19 cellular contexts compared by ENCODE assay signal in genomic region chr17:80104956-80105375, GRCh38. TPM values are rescaled to one million over a fixed set of nuclear protein-coding genes. Genes with fewer than 3 reads are reported as not detected.
A peak's percentile ranks its signal among the peaks of the same experiment; 100 is the strongest.
DNase-seq lines count a peak whose midpoint lies in the region; ATAC-seq, FAIRE-seq and TF ChIP-seq lines count a peak whose summit lies in the region.
"Had no signal": no experiment of that assay in that cellular context is flagged by ENCODE, and none has a peak within 500 bp of the region (broad histone marks: within the 10 kb centered on the region; RNA-seq: fewer than 3 reads in every experiment).

No MANE protein-coding gene starts in this region.

- POLR2A ChIA-PET in RWPE1 (lab: Yijun Ruan, JAX; ENCODE audit: low non-redundant PET) (no interaction called here), K562 (lab: Yijun Ruan, JAX) (interaction anchor here (0.7 to 1.1 kb wide), 2 partner anchors 8 to 21 kb away, joined by 3 read pairs; no protein-coding TSS in a partner anchor)

- H3K4me1 ChIP-seq in K562 (replicated peaks in 1 of 2; ENCODE audit: control insufficient read depth in 2 of 2, insufficient read depth in 2 of 2, low read length in 2 of 2): peaks cover 10 to 59% of the 10 kb centered on the region in 2 experiments; a peak in 4 of 5 replicates
- H3K4me1 ChIP-seq in lower lobe of right lung: peaks cover 17% of the 10 kb centered on the region
- peaks cover 14% of the 10 kb centered on the region for H3K4me1 ChIP-seq in upper lobe of right lung

- H3K9me3 ChIP-seq in K562 (replicated peaks; ENCODE audit: control insufficient read depth, insufficient read depth, low read depth, low read length) (no peaks in the 10 kb centered on the region), lower lobe of right lung (no peaks in the 10 kb centered on the region), upper lobe of right lung (no peaks in the 10 kb centered on the region)
- H3K9me3 ChIP-seq: BLaER1, Caco-2 had no signal

- ATAC-seq in K562 (no peak), lower lobe of right lung (no peak), upper lobe of right lung (no peak), HG03139 (IDR thresholded peaks at IDR 0.05; ENCODE audit: unreplicated experiment) (no peak)
- ATAC-seq in stimulated activated naive B cell treated with anti-CD40 and anti-IgM and Interleukin-4, amounts not matched to agents 10 μg/mL and 1 μg/mL and 100 μg/mL, for 72 hours (replicated peaks): no peak

- H3K79me2 ChIP-seq in K562 (ENCODE audit: control insufficient read depth, insufficient read depth, low read length): no peaks in the 10 kb centered on the region

- DNase-seq in RWPE1 (ENCODE audit: low spot score) (no peak), K562 (ENCODE audit: extremely low read depth in 1 of 4, low spot score in 3 of 4) (no peak), lower lobe of right lung (peak; percentile 41), upper lobe of right lung (peak; percentile 60), EL (no peak)
- DNase-seq in stimulated activated naive B cell treated with anti-CD40 and anti-IgM and Interleukin-4, amounts not matched to agents 10 μg/mL and 1 μg/mL and 100 μg/mL, for 72 hours: no peak
- DNase-seq: Caco-2; CD4-positive, alpha-beta T cell; DMS 273 treated with DMSO at 0.1 percent for 48 hours; DND-41; KG1; NCI-H1930; NCI-H524 treated with DMSO at 0.1 percent for 48 hours had no signal

- H3K9me3 Mint-ChIP-seq in stimulated activated naive B cell treated with anti-CD40 and anti-IgM and Interleukin-4, amounts not matched to agents 10 μg/mL and 1 μg/mL and 100 μg/mL, for 72 hours: no peaks in the 10 kb centered on the region
- H3K9me3 Mint-ChIP-seq: CD4-positive, alpha-beta T cell had no signal

- no peak for FAIRE-seq in K562 (lab: Jason Lieb, UNC)
- FAIRE-seq: GM12891, H54, RCC 7860 had no signal

- H3K27ac ChIP-seq in RWPE1: peak overlapping the region; percentile 83
- H3K27ac ChIP-seq in K562 (ENCODE audit: extremely low read depth, low read depth, low read length): no peak overlapping the region
- H3K27ac ChIP-seq in lower lobe of right lung: no peak overlapping the region
- no peak overlapping the region for H3K27ac ChIP-seq in upper lobe of right lung
- H3K27ac ChIP-seq: BLaER1, HL-60 had no signal

- CTCF ChIA-PET in RWPE1 (lab: Yijun Ruan, JAX) (interaction anchor here (0.7 kb wide), 2 partner anchors 41 to 526 kb away, joined by 3 to 4 read pairs; no protein-coding TSS in a partner anchor), K562 (lab: Yijun Ruan, JAX; ENCODE audit: low intra/inter-chr PET ratio) (no interaction called here)

- H3K9me1 ChIP-seq in K562 (ENCODE audit: control insufficient read depth, insufficient read depth, low read length): no peaks in the 10 kb centered on the region

- TF ChIP-seq RAD21 in K562 (CRISPR knock-in tag; conservative IDR thresholded peaks at IDR 0.05 in 1 of 2, IDR thresholded peaks at IDR 0.05 in 1 of 2): no peak

- no peaks in the 10 kb centered on the region for H3K36me3 ChIP-seq in K562 (ENCODE audit: control insufficient read depth, insufficient read depth, low read length)
- no peaks in the 10 kb centered on the region for H3K36me3 ChIP-seq in lower lobe of right lung
- no peaks in the 10 kb centered on the region for H3K36me3 ChIP-seq in upper lobe of right lung

- no peak for TF ChIP-seq CTCF in RWPE1 (conservative IDR thresholded peaks at IDR 0.05; ENCODE audit: low read depth)
- TF ChIP-seq CTCF in K562 (IDR thresholded peaks at IDR 0.05 in 2 of 3, conservative IDR thresholded peaks at IDR 0.05 in 1 of 3; ENCODE audit: insufficient read depth in 2 of 3, low read depth in 1 of 3, low read length in 3 of 3): no peak
- TF ChIP-seq CTCF in lower lobe of right lung (IDR thresholded peaks at IDR 0.05): no peak
- no peak for TF ChIP-seq CTCF in upper lobe of right lung (IDR thresholded peaks at IDR 0.05)

- no peak for TF ChIP-seq POLR2A in K562 (conservative IDR thresholded peaks at IDR 0.05)

- no peaks in the 10 kb centered on the region for H3K27me3 Mint-ChIP-seq in stimulated activated naive B cell treated with anti-CD40 and anti-IgM and Interleukin-4, amounts not matched to agents 10 μg/mL and 1 μg/mL and 100 μg/mL, for 72 hours
- H3K27me3 Mint-ChIP-seq: CD4-positive, alpha-beta T cell had no signal

- in situ Hi-C loops in K562 (cut with MboI): no loop called here

- TF ChIP-seq EP300 in K562 (IDR thresholded peaks at IDR 0.05; ENCODE audit: low read length): no peak

- peak overlapping the region in 1 of 2 experiments; percentile 35; a peak in 1 of 4 replicates for H3K9ac ChIP-seq in K562 (ENCODE audit: insufficient read depth in 1 of 2, low read depth in 2 of 2, low read length in 2 of 2)
- H3K9ac ChIP-seq: BLaER1 had no signal

- H3K36me3 Mint-ChIP-seq in stimulated activated naive B cell treated with anti-CD40 and anti-IgM and Interleukin-4, amounts not matched to agents 10 μg/mL and 1 μg/mL and 100 μg/mL, for 72 hours: peaks cover 8 to 11% of the 10 kb centered on the region in 2 donors

- H3K4me3 ChIP-seq in K562: no peak overlapping the region
- H3K4me3 ChIP-seq in lower lobe of right lung: no peak overlapping the region
- H3K4me3 ChIP-seq in upper lobe of right lung: no peak overlapping the region
- H3K4me3 ChIP-seq: BLaER1 had no signal

- H3K27me3 ChIP-seq in K562 (ENCODE audit: control insufficient read depth in 2 of 2, insufficient read depth in 2 of 2, low read length in 2 of 2): peaks cover 29 to 46% of the 10 kb centered on the region in 2 experiments; a peak in 4 of 5 replicates
- no peaks in the 10 kb centered on the region for H3K27me3 ChIP-seq in lower lobe of right lung (ENCODE audit: low read depth)
- no peaks in the 10 kb centered on the region for H3K27me3 ChIP-seq in upper lobe of right lung
- H3K27me3 ChIP-seq: BLaER1 had no signal

- H3K4me3 Mint-ChIP-seq in stimulated activated naive B cell treated with anti-CD40 and anti-IgM and Interleukin-4, amounts not matched to agents 10 μg/mL and 1 μg/mL and 100 μg/mL, for 72 hours: no peak overlapping the region

- no peak overlapping the region for H2AFZ ChIP-seq in K562 (ENCODE audit: low read depth, low read length)

- peaks cover 19 to 34% of the 10 kb centered on the region in 2 donors for H3K4me1 Mint-ChIP-seq in stimulated activated naive B cell treated with anti-CD40 and anti-IgM and Interleukin-4, amounts not matched to agents 10 μg/mL and 1 μg/mL and 100 μg/mL, for 72 hours

- intact Hi-C loops in K562 (cut with micrococcal nuclease): loop anchor here (10.0 kb wide), 1 partner anchor 80 kb away; no protein-coding TSS in a partner anchor
- intact Hi-C loops in lower lobe of right lung (cut with DNase I): no loop called here
- intact Hi-C loops in upper lobe of right lung (cut with DNase I): no loop called here

- H3K4me2 ChIP-seq in K562 (ENCODE audit: insufficient read depth, low read length): no peak overlapping the region

- BruUV-seq in K562 (replicated peaks; lab: Mats Ljungman, UMichigan): no TSS peak

- H4K20me1 ChIP-seq in K562 (replicated peaks; ENCODE audit: control insufficient read depth, insufficient read depth, low read length): peaks cover 4% of the 10 kb centered on the region; the same call in 1 of the 2 replicates

- H3K27ac Mint-ChIP-seq in stimulated activated naive B cell treated with anti-CD40 and anti-IgM and Interleukin-4, amounts not matched to agents 10 μg/mL and 1 μg/mL and 100 μg/mL, for 72 hours: no peak overlapping the region
- H3K27ac Mint-ChIP-seq: CD4-positive, alpha-beta T cell had no signal

- WGBS in K562 (ENCODE audit: insufficient coverage, low coverage, missing lambda C conversion rate): 31% methylated on average over 10 of the region's 18 CpGs

TF ChIP-seq in K562, 482 proteins besides CTCF, POLR2A, EP300 and RAD21 (continues in another document):
- TF ChIP-seq ZNF764 (CRISPR knock-in tag; IDR thresholded peaks at IDR 0.05; ENCODE audit: low read depth): no peak
- TF ChIP-seq EGR1 (conservative IDR thresholded peaks at IDR 0.05): peak; percentile 61

RNA-seq across cellular contexts. Expression of gene GAA, which starts 3.6 kb away (rescaled TPM):
- 7.6 and 18.3 TPM in 2 replicates for total RNA-seq in K562 (2011; cell fraction: chromatin; rRNA removed; ENCODE audit: low replicate concordance)
- 11.8 and 20.2 TPM in 2 replicates for total RNA-seq in K562 (2011; cell fraction: nucleolus; rRNA removed)
- total RNA-seq in K562 (2011; cell fraction: nucleoplasm; rRNA removed): 9.5 and 13.4 TPM in 2 replicates
- 6.1 and 6.4 TPM in 2 replicates for total RNA-seq in K562 (2014; rRNA removed)
- 1.1 and 1.2 TPM in 2 replicates for total RNA-seq in K562 (2014; rRNA removed; fragmentation: Illumina TruSeq; extraction: Trizol)
- total RNA-seq in K562 (2015; rRNA removed; fragmentation: Illumina TruSeq; extraction: Trizol): 1.0 and 1.5 TPM in 2 replicates
- total RNA-seq in K562 (2021): 3.8 and 4.0 TPM in 2 replicates
- 1.7 and 2.6 TPM in 2 replicates for polyA plus RNA-seq in K562 (2011; rRNA removed)
- polyA plus RNA-seq in K562 (2011; cell fraction: cytosol; rRNA removed): 2.3 and 5.6 TPM in 2 replicates
- polyA plus RNA-seq in K562 (2011; cell fraction: nucleus; rRNA removed): 14.5 and 29.7 TPM in 2 replicates
- 2.5 and 7.0 TPM in 2 replicates for polyA plus RNA-seq in K562 (2012)
- 1.9 TPM in 2 replicates for polyA plus RNA-seq in K562 (2014; fragmentation: Illumina TruSeq; extraction: Trizol)
- under 1 TPM; 0.15 to 0.87 TPM for polyA plus RNA-seq in K562 (2014; fragmentation: Nextera tagmentation; extraction: Ambion mirVana)
- polyA plus RNA-seq in K562 (2014; rRNA removed): 5.8 and 6.0 TPM in 2 replicates
- polyA minus RNA-seq in K562 (2011; rRNA and poly(A)+ RNA removed): 0.57 and 0.63 TPM in 2 replicates
- 1.3 and 1.6 TPM in 2 replicates for polyA minus RNA-seq in K562 (2011; cell fraction: cytosol; rRNA and poly(A)+ RNA removed)
- polyA minus RNA-seq in K562 (2011; cell fraction: nucleus; rRNA and poly(A)+ RNA removed): 6.2 and 6.9 TPM in 2 replicates
- 143 TPM for total RNA-seq in lower lobe of right lung
- total RNA-seq in upper lobe of right lung: 99.1 TPM

RNA-seq across cellular contexts. Expression of gene EIF4A3, which starts 42.0 kb away (rescaled TPM):
- 97.7 and 109 TPM in 2 replicates for total RNA-seq in K562 (2011; cell fraction: chromatin; rRNA removed; ENCODE audit: low replicate concordance)
- 60.3 and 71.7 TPM in 2 replicates for total RNA-seq in K562 (2011; cell fraction: nucleolus; rRNA removed)
- 81.0 and 81.6 TPM in 2 replicates for total RNA-seq in K562 (2011; cell fraction: nucleoplasm; rRNA removed)
- total RNA-seq in K562 (2014; rRNA removed) (121 and 124 TPM in 2 replicates), K562 (2014; rRNA removed; fragmentation: Illumina TruSeq; extraction: Trizol) (147 and 157 TPM in 2 replicates), K562 (2015; rRNA removed; fragmentation: Illumina TruSeq; extraction: Trizol) (126 and 130 TPM in 2 replicates), K562 (2021) (133 and 139 TPM in 2 replicates), lower lobe of right lung (54.1 TPM), upper lobe of right lung (56.0 TPM)
- polyA plus RNA-seq in K562 (2011; rRNA removed) (128 and 171 TPM in 2 replicates), K562 (2014; fragmentation: Illumina TruSeq; extraction: Trizol) (127 and 131 TPM in 2 replicates), K562 (2014; fragmentation: Nextera tagmentation; extraction: Ambion mirVana) (10 to 100 TPM; 62.7 to 67.0 TPM), K562 (2014; rRNA removed) (103 and 134 TPM in 2 replicates)
- 101 and 105 TPM in 2 replicates for polyA plus RNA-seq in K562 (2011; cell fraction: cytosol; rRNA removed)
- 68.0 and 84.5 TPM in 2 replicates for polyA plus RNA-seq in K562 (2011; cell fraction: nucleus; rRNA removed)
- polyA plus RNA-seq in K562 (2012): 86.7 and 168 TPM in 2 replicates
- polyA minus RNA-seq in K562 (2011; rRNA and poly(A)+ RNA removed): 114 and 154 TPM in 2 replicates
- polyA minus RNA-seq in K562 (2011; cell fraction: cytosol; rRNA and poly(A)+ RNA removed): 63.1 and 74.0 TPM in 2 replicates
- polyA minus RNA-seq in K562 (2011; cell fraction: nucleus; rRNA and poly(A)+ RNA removed): 27.3 and 35.1 TPM in 2 replicates

Comparison
In these comparisons a context has a peak if more than half of its experiments do, and no peak if none do; other contexts are left out.
1. DNase-seq: peak in lower lobe of right lung (single experiment) and upper lobe of right lung (single experiment); none in RWPE1 (single experiment), K562 (0 of 4), stimulated activated naive B cell treated with anti-CD40 and anti-IgM and Interleukin-4, amounts not matched to agents 10 μg/mL and 1 μg/mL and 100 μg/mL, for 72 hours (single experiment) and EL (single experiment).